In the genomic region with DNA sequence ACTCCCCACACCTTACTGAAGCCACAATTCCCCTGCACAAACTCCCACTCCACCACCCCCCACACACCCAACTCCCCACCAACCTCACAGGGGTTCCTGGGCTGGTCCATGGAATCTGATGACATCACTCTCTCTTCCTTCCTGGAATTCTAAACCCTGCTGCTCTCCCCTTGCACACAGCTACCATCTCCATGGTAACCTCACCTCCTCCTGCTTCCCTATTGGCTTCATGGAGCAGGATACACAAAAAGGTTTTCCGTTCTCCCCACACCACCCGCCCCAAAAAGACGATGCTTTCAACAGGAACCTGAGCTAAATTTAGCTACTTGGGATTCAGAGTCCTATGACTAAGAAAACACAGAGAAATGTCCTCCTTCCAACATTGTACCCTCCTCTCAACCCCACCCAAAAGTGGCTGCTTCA, we compare ENCODE assay signal across 1 cellular context.
TF ChIP-seq lines count a peak whose summit lies in the region.

No MANE protein-coding gene starts in this region.

TF ChIP-seq in HCT116, 20 proteins besides CTCF, POLR2A, EP300 and RAD21 (continued from another document):
- TF ChIP-seq TCF7L2 (IDR thresholded peaks at IDR 0.05; ENCODE audit: borderline replicate concordance, extremely low read depth, insufficient read depth, insufficient read length), result no peak
